8 cellular contexts compared by ENCODE assay signal in the genomic region with DNA sequence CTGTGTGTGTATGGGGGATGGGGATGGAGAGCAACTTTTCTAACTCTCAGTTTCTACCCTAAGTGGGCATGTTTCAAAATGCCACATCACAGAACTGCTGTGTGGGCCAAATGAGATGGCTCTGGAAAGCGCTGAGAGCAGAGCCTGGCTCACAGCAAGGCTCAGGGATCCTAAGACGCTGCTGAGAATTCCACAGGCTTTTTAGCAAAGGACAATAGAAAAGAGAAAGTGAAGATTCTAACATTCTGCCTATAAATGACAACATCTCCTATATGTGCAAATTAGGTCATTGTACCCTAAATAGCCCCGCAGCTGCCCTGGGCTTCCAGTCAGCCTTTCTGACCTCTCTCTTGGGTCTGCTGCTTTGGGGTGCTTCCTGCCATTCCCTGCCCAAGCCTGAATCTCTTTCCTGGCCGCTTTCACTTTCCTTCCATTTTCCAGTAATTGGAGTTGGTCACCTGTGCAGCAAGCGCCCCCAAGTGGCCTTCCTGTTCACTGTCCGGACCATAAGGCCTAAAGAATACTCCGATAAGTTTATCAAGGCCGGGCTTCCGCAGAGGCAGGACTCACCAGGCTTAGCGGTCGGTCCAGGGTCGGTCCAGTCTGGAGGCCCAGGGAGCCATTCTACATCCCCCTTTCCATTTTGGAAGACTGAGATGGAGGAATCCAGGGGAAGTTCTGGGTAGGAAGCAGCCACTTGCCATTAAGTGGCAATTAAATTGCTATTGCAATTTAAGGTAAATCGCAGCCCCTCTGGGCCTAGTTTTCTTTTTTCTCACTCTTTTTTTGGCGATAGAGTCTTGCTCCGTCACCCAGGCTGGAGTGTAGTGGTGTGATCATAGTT. TPM values are rescaled to one million over a fixed set of nuclear protein-coding genes. Genes with fewer than 3 reads are reported as not detected.
DNase-seq lines count a peak whose midpoint lies in the region; ATAC-seq, FAIRE-seq and TF ChIP-seq lines count a peak whose summit lies in the region.

No MANE protein-coding gene starts in this region.

- H3K36me3 ChIP-seq in GM23338 (ENCODE audit: insufficient read depth) (no peaks in the 10 kb centered on the region), kidney (ENCODE audit: control insufficient read depth in 1 of 2, insufficient read depth in 2 of 2, low read length in 2 of 2) (no peaks in the 10 kb centered on the region)

- H3K27ac Mint-ChIP-seq in GM23338, result peak overlapping the region; percentile 78; the same call in 1 of the 2 replicates

- peak overlapping the region; percentile 32; the same call in 1 of the 3 replicates for H3K4me3 Mint-ChIP-seq in GM23338

- H2AFZ ChIP-seq in GM23338, result peak overlapping the region; percentile 1

- DNase-seq in AG08395 (ENCODE audit: low spot score), result peak; percentile 89
- peak; percentile 97 for DNase-seq in GM23338 (ENCODE audit: low spot score)
- DNase-seq in NCI-H2227 (lab: John Stamatoyannopoulos, UW; ENCODE audit: unreplicated experiment), result peak; percentile 92
- DNase-seq in activated CD4-positive, CD25-positive, alpha-beta regulatory T cell treated with anti-CD3 and anti-CD28 coated beads, Interleukin-2, amount 50 U/mL, for 16 hours (ENCODE audit: low read depth, low spot score), result peak; percentile 45
- peak; percentile 64 for DNase-seq in central memory CD4-positive, alpha-beta T cell
- DNase-seq in kidney, result peak; percentile 94
- DNase-seq in stimulated activated CD4-positive, alpha-beta T cell treated with anti-CD3 and anti-CD28 coated beads, Interleukin-12 subunit alpha, Interleukin-12 subunit beta, amount 100 ng/mL, for 48 hours (ENCODE audit: low read depth in 2 of 3, low spot score in 1 of 3), result peak; percentile 58 to 68 (median 65)

- H3K4me2 ChIP-seq in GM23338, result 0 out of 2 replicates have a peak overlapping the region, but pooled peaks have one; percentile 16

- intact Hi-C loops in kidney (cut with DNase I), result loop anchor here (10.0 kb wide), 1 partner anchor 53 kb away; no protein-coding TSS in a partner anchor

- ATAC-seq in GM23338, result peak; percentile 42
- ATAC-seq in GM21825 (IDR thresholded peaks at IDR 0.05; ENCODE audit: unreplicated experiment), result no peak

- H3K4me1 Mint-ChIP-seq in GM23338, result peaks cover 49% of the 10 kb centered on the region

- H3K36me3 Mint-ChIP-seq in GM23338 (ENCODE audit: low read depth), result peaks cover 20% of the 10 kb centered on the region

- peaks cover 26% of the 10 kb centered on the region for H3K27me3 Mint-ChIP-seq in GM23338 (ENCODE audit: insufficient read depth, low read depth, poor library complexity)

- H3K9me2 ChIP-seq in GM23338 (ENCODE audit: insufficient read depth), result peaks cover 20% of the 10 kb centered on the region

- peak overlapping the region; percentile 66 to 86 for H3K9ac ChIP-seq in kidney (ENCODE audit: low read length in 2 of 2)

- no peaks in the 10 kb centered on the region for H3K27me3 ChIP-seq in GM23338 (ENCODE audit: insufficient read depth)

- peaks cover 14% of the 10 kb centered on the region for H3K9me3 Mint-ChIP-seq in GM23338

- H3K4me1 ChIP-seq in GM23338 (ENCODE audit: insufficient read depth) (peaks cover 31% of the 10 kb centered on the region), kidney (ENCODE audit: control insufficient read depth in 1 of 2, insufficient read depth in 1 of 2, low read depth in 1 of 2, low read length in 2 of 2) (peaks cover 12 to 16% of the 10 kb centered on the region in 2 donors)

- H3K79me2 ChIP-seq in GM23338 (replicated peaks; ENCODE audit: insufficient read depth), result peaks cover 7% of the 10 kb centered on the region; the same call in 1 of the 2 replicates

- H3K9me3 ChIP-seq in kidney (ENCODE audit: control insufficient read depth in 1 of 2, low read length in 2 of 2), result no peaks in the 10 kb centered on the region

- H3F3A ChIP-seq in GM23338 (replicated peaks; ENCODE audit: low read depth), result peaks cover 20% of the 10 kb centered on the region

- no peaks in the 10 kb centered on the region for H4K20me1 ChIP-seq in GM23338 (replicated peaks; ENCODE audit: insufficient read depth)

- H3K4me3 ChIP-seq in GM23338, result no peak overlapping the region
- H3K4me3 ChIP-seq in kidney (ENCODE audit: low read length in 2 of 2), result peak overlapping the region; percentile 57 to 71

- TF ChIP-seq CTCF in GM23338 (conservative IDR thresholded peaks at IDR 0.05; ENCODE audit: low read depth in 2 of 2) (peak; percentile 96), kidney (IDR thresholded peaks at IDR 0.05; ENCODE audit: borderline replicate concordance, extremely low read depth, insufficient read depth) (peak; percentile 93)

- no peak overlapping the region for H3K27ac ChIP-seq in GM23338 (ENCODE audit: low read depth)
- H3K27ac ChIP-seq in kidney (ENCODE audit: low read depth in 2 of 2, low read length in 2 of 2), result peak overlapping the region; percentile 58 to 81

- no peak for FAIRE-seq in kidney (lab: Jason Lieb, UNC)

TF ChIP-seq in GM23338, 12 proteins besides CTCF, POLR2A, EP300 and RAD21:
- no peak for TF ChIP-seq EZH2phosphoT487 (IDR thresholded peaks at IDR 0.05; ENCODE audit: unreplicated experiment)
- TF ChIP-seq POLR2AphosphoS5 (IDR thresholded peaks at IDR 0.05; ENCODE audit: low read depth), result no peak
- TF ChIP-seq JUNB (IDR thresholded peaks at IDR 0.05; ENCODE audit: unreplicated experiment), result no peak
- no peak for TF ChIP-seq ETS1 (IDR thresholded peaks at IDR 0.05)
- no peak for TF ChIP-seq NANOG (IDR thresholded peaks at IDR 0.05; ENCODE audit: borderline replicate concordance)
- no peak for TF ChIP-seq ZNF331 (CRISPR knock-in tag; IDR thresholded peaks at IDR 0.05; ENCODE audit: low read depth)

RNA-seq across cellular contexts. Expression of gene DDR1, which starts 6.7 kb away (rescaled TPM):
- total RNA-seq in GM23338 (2014; rRNA removed; shearing (Covaris generic)), result 140 and 154 TPM in 2 replicates
- polyA plus RNA-seq in GM23338 (2016; fragmentation: Nextera tagmentation; extraction: Ambion mirVana) (58.3 and 71.6 TPM in 2 replicates), kidney (ENCODE audit: insufficient read depth, low read depth, low replicate concordance) (95.8 TPM)
- total RNA-seq in kidney, result 362 TPM

RNA-seq across cellular contexts. Expression of gene GTF2H4, which starts 30.4 kb away (rescaled TPM):
- total RNA-seq in GM23338 (2014; rRNA removed; shearing (Covaris generic)), result 32.6 and 46.5 TPM in 2 replicates
- polyA plus RNA-seq in GM23338 (2016; fragmentation: Nextera tagmentation; extraction: Ambion mirVana) (14.1 and 14.8 TPM in 2 replicates), kidney (ENCODE audit: insufficient read depth, low read depth, low replicate concordance) (20.9 TPM)
- 39.3 TPM for total RNA-seq in kidney

RNA-seq across cellular contexts. Expression of gene VARS2, which starts 36.4 kb away (rescaled TPM):
- 34.0 and 36.4 TPM in 2 replicates for total RNA-seq in GM23338 (2014; rRNA removed; shearing (Covaris generic))
- 13.7 and 14.2 TPM in 2 replicates for polyA plus RNA-seq in GM23338 (2016; fragmentation: Nextera tagmentation; extraction: Ambion mirVana)
- 34.5 TPM for total RNA-seq in kidney
- 30.4 TPM for polyA plus RNA-seq in kidney (ENCODE audit: insufficient read depth, low read depth, low replicate concordance)

RNA-seq across cellular contexts. Expression of gene SFTA2, which starts 54.3 kb away (rescaled TPM):
- total RNA-seq in GM23338 (2014; rRNA removed; shearing (Covaris generic)), result not detected in 2 replicates
- polyA plus RNA-seq in GM23338 (2016; fragmentation: Nextera tagmentation; extraction: Ambion mirVana) (not detected in 2 replicates), kidney (ENCODE audit: insufficient read depth, low read depth, low replicate concordance) (7.4 TPM)
- total RNA-seq in kidney, result 30.5 TPM

Comparison
In these comparisons a context has a peak if more than half of its experiments do, and no peak if none do; other contexts are left out.
1. DNase-seq: peak in every context shown above with its lines; median percentile 97 in GM23338; 94 in kidney; 92 in NCI-H2227; 89 in AG08395; 65 in stimulated activated CD4-positive, alpha-beta T cell treated with anti-CD3 and anti-CD28 coated beads, Interleukin-12 subunit alpha, Interleukin-12 subunit beta, amount 100 ng/mL, for 48 hours; 64 in central memory CD4-positive, alpha-beta T cell; 45 in activated CD4-positive, CD25-positive, alpha-beta regulatory T cell treated with anti-CD3 and anti-CD28 coated beads, Interleukin-2, amount 50 U/mL, for 16 hours.